16 cellular contexts compared by ENCODE assay signal in genomic region chr12:49979791-49980190, GRCh38. TPM values are rescaled to one million over a fixed set of nuclear protein-coding genes. Genes with fewer than 3 reads are reported as not detected.
DNase-seq lines count a peak whose midpoint lies in the region; ATAC-seq and TF ChIP-seq lines count a peak whose summit lies in the region.
"Had no signal": no experiment of that assay in that cellular context is flagged by ENCODE, and none has a peak within 500 bp of the region (broad histone marks: within the 10 kb centered on the region; RNA-seq: fewer than 3 reads in every experiment).

No MANE protein-coding gene starts in this region.

- no peak overlapping the region for H3K18ac ChIP-seq in H9 (ENCODE audit: insufficient read length, low read depth, low read length)

- no CpG with 5 or more reads among the region's 3 CpGs for WGBS in H9 (ENCODE audit: extremely low coverage, insufficient read length, low lambda C conversion rate)

- no peaks in the 10 kb centered on the region; the same call in 1 of the 2 replicates for H3K27me3 Mint-ChIP-seq in H9 (ENCODE audit: low read depth)
- H3K27me3 Mint-ChIP-seq in brain, result peaks cover 2% of the 10 kb centered on the region

- no peak overlapping the region for H3K4me3 ChIP-seq in colonic mucosa
- H3K4me3 ChIP-seq: GM23338 had no signal

- H3K4ac ChIP-seq in H9 (ENCODE audit: low read depth, low read length), result no peak overlapping the region

- no peaks in the 10 kb centered on the region for H3K23me2 ChIP-seq in H9 (ENCODE audit: insufficient read length, low read depth, low read length, poor library complexity, severe bottlenecking)

- no peak overlapping the region for H3T11ph ChIP-seq in H9 (ENCODE audit: low read length)

- H2AFZ ChIP-seq in H9 (ENCODE audit: low read length), result no peak overlapping the region
- H2AFZ ChIP-seq: GM23338 had no signal

- H2AK5ac ChIP-seq in H9 (ENCODE audit: insufficient read length, low read length), result no peak overlapping the region

- no peak overlapping the region for H3K56ac ChIP-seq in H9 (ENCODE audit: insufficient read length, low read depth, low read length)

- H3K79me2 ChIP-seq in H9 (ENCODE audit: insufficient read depth, low read length), result no peaks in the 10 kb centered on the region

- H3K4me1 ChIP-seq in H9 (ENCODE audit: insufficient read depth, low read length), result no peaks in the 10 kb centered on the region
- no peaks in the 10 kb centered on the region for H3K4me1 ChIP-seq in colonic mucosa

- H3K14ac ChIP-seq in H9 (ENCODE audit: insufficient read depth, low read length), result no peak overlapping the region

- H3K27ac ChIP-seq in H9 (ENCODE audit: insufficient read length, low read depth, low read length), result no peak overlapping the region
- H3K27ac ChIP-seq in colonic mucosa, result no peak overlapping the region
- H3K27ac ChIP-seq: C4-2B had no signal

- H3K9me3 ChIP-seq in H9 (ENCODE audit: control insufficient read depth, low read depth, low read length) (no peaks in the 10 kb centered on the region), colonic mucosa (no peaks in the 10 kb centered on the region)

- no peak overlapping the region for H4K5ac ChIP-seq in H9 (ENCODE audit: insufficient read length, low read depth, low read length)

- no peaks in the 10 kb centered on the region for H4K20me1 ChIP-seq in H9 (ENCODE audit: control insufficient read depth, insufficient read depth, insufficient read length)

- DNase-seq in NCI-H82 (lab: John Stamatoyannopoulos, UW) (peak; percentile 68), NCI-H82 treated with DMSO at 0.1 percent for 48 hours (lab: John Stamatoyannopoulos, UW; ENCODE audit: unreplicated experiment) (no peak), H9 (no peak), colonic mucosa (no peak), NCI-H2081 treated with DMSO at 0.1 percent for 48 hours (lab: John Stamatoyannopoulos, UW) (no peak)
- DNase-seq in stimulated activated effector memory CD8-positive, alpha-beta T cell treated with anti-CD3 and anti-CD28 coated beads, Interleukin-12 subunit alpha, Interleukin-12 subunit beta, amount 100 ng/mL, for 72 hours (ENCODE audit: low spot score in 2 of 2), result no peak
- DNase-seq: 8988T; HFFc6; Karpas-422; NCI-H1436; NCI-H2029 treated with DMSO at 0.1 percent for 48 hours; NK-92 treated with Interleukin-12 subunit alpha and Interleukin-12 subunit beta, amount 100 ng/mL, for 24 hours had no signal

- H3K23ac ChIP-seq in H9 (ENCODE audit: insufficient read length, low read depth, low read length), result no peak overlapping the region

- no peaks in the 10 kb centered on the region for H3K36me3 ChIP-seq in colonic mucosa

- no peak overlapping the region for H2BK5ac ChIP-seq in H9 (ENCODE audit: insufficient read length, low read length)

- H3K4me3 Mint-ChIP-seq in H9, result no peak overlapping the region
- peak overlapping the region in 2 of 5 experiments; percentile 19 to 41 for H3K4me3 Mint-ChIP-seq in brain
- no peak overlapping the region for H3K4me3 Mint-ChIP-seq in stimulated activated effector memory CD8-positive, alpha-beta T cell treated with anti-CD3 and anti-CD28 coated beads, Interleukin-12 subunit alpha, Interleukin-12 subunit beta, amount 100 ng/mL, for 72 hours
- H3K4me3 Mint-ChIP-seq: GM23338, HFFc6 had no signal

- no peak overlapping the region for H2BK15ac ChIP-seq in H9 (ENCODE audit: low read depth, low read length)

- no peaks in the 10 kb centered on the region for H3K27me3 ChIP-seq in H9 (ENCODE audit: insufficient read depth, low read length)
- no peaks in the 10 kb centered on the region for H3K27me3 ChIP-seq in colonic mucosa

- no peak for ATAC-seq in stimulated activated effector memory CD8-positive, alpha-beta T cell treated with anti-CD3 and anti-CD28 coated beads, Interleukin-12 subunit alpha, Interleukin-12 subunit beta, amount 100 ng/mL, for 72 hours
- ATAC-seq in GM21367 (IDR thresholded peaks at IDR 0.05; ENCODE audit: unreplicated experiment), result no peak
- ATAC-seq: GM23338 had no signal

- H3K36me3 Mint-ChIP-seq in H9 (ENCODE audit: insufficient read depth in 1 of 3, low read depth in 3 of 3) (no peaks in the 10 kb centered on the region), brain (no peaks in the 10 kb centered on the region)
- H3K36me3 Mint-ChIP-seq in stimulated activated effector memory CD8-positive, alpha-beta T cell treated with anti-CD3 and anti-CD28 coated beads, Interleukin-12 subunit alpha, Interleukin-12 subunit beta, amount 100 ng/mL, for 72 hours, result peaks cover 6% of the 10 kb centered on the region

- peaks cover 29 to 44% of the 10 kb centered on the region in 2 experiments for H3K4me1 Mint-ChIP-seq in H9
- H3K4me1 Mint-ChIP-seq in brain, result peaks cover 77% of the 10 kb centered on the region
- H3K4me1 Mint-ChIP-seq in stimulated activated effector memory CD8-positive, alpha-beta T cell treated with anti-CD3 and anti-CD28 coated beads, Interleukin-12 subunit alpha, Interleukin-12 subunit beta, amount 100 ng/mL, for 72 hours, result no peaks in the 10 kb centered on the region

- H4K91ac ChIP-seq in H9 (ENCODE audit: insufficient read length, low read depth, low read length), result no peak overlapping the region

- intact Hi-C loops in colonic mucosa (cut with DNase I), result no loop called here

- no peak overlapping the region for H4K8ac ChIP-seq in H9 (replicated peaks; ENCODE audit: insufficient read length, low read depth, low read length)

- H3K9me3 Mint-ChIP-seq in H9, result no peaks in the 10 kb centered on the region
- no peaks in the 10 kb centered on the region for H3K9me3 Mint-ChIP-seq in brain
- H3K9me3 Mint-ChIP-seq in stimulated activated effector memory CD8-positive, alpha-beta T cell treated with anti-CD3 and anti-CD28 coated beads, Interleukin-12 subunit alpha, Interleukin-12 subunit beta, amount 100 ng/mL, for 72 hours, result no peaks in the 10 kb centered on the region
- H3K9me3 Mint-ChIP-seq: GM23338, HFFc6 had no signal

- H3K4me2 ChIP-seq in H9 (ENCODE audit: insufficient read depth, insufficient read length, low read length), result no peak overlapping the region
- H3K4me2 ChIP-seq: GM23338 had no signal

- peak overlapping the region in 2 of 3 experiments; percentile 38 to 89; a peak in 4 of 7 replicates for H3K27ac Mint-ChIP-seq in H9
- H3K27ac Mint-ChIP-seq in brain, result peak overlapping the region; percentile 44 to 96 (median 92)
- peak overlapping the region; percentile 44 for H3K27ac Mint-ChIP-seq in stimulated activated effector memory CD8-positive, alpha-beta T cell treated with anti-CD3 and anti-CD28 coated beads, Interleukin-12 subunit alpha, Interleukin-12 subunit beta, amount 100 ng/mL, for 72 hours
- H3K27ac Mint-ChIP-seq: GM23338, HFFc6 had no signal

- TF ChIP-seq CTCF in H9 (conservative IDR thresholded peaks at IDR 0.05), result no peak
- no peak for TF ChIP-seq CTCF in brain (conservative IDR thresholded peaks at IDR 0.05)
- TF ChIP-seq CTCF in colonic mucosa (IDR thresholded peaks at IDR 0.05), result no peak

- no peak overlapping the region for H3K9ac ChIP-seq in H9 (ENCODE audit: extremely low read depth, insufficient read length, low read length)
- H3K9ac ChIP-seq in colonic mucosa (ENCODE audit: low read depth in 2 of 2, low read length in 2 of 2), result no peak overlapping the region

- H3K79me1 ChIP-seq in H9 (ENCODE audit: insufficient read depth, low read depth, low read length, poor library complexity, severe bottlenecking), result no peaks in the 10 kb centered on the region

- no peak overlapping the region for H2BK120ac ChIP-seq in H9 (ENCODE audit: low read depth, low read length, poor library complexity, severe bottlenecking)

- no peak overlapping the region for H2BK12ac ChIP-seq in H9 (ENCODE audit: insufficient read length, low read depth, low read length)

- H2BK20ac ChIP-seq in H9 (ENCODE audit: low read depth, low read length, poor library complexity, severe bottlenecking), result no peak overlapping the region

RNA-seq across cellular contexts. Expression of gene AQP6, which starts 7.0 kb away (rescaled TPM):
- total RNA-seq in H9 (2021) (0.09 and 0.11 TPM in 2 replicates), colonic mucosa (not detected)
- polyA plus RNA-seq in brain (ENCODE audit: insufficient read depth, low read depth, low replicate concordance), result 1.4 TPM
- total RNA-seq: GM23338, HFFc6 had no signal

RNA-seq across cellular contexts. Expression of gene AQP5, which starts 18.1 kb away (rescaled TPM):
- total RNA-seq in H9 (2021) (2.5 and 2.8 TPM in 2 replicates), colonic mucosa (not detected)
- polyA plus RNA-seq in brain (ENCODE audit: insufficient read depth, low read depth, low replicate concordance), result 2.7 TPM
- total RNA-seq: HFFc6 had no signal

RNA-seq across cellular contexts. Expression of gene AQP2, which starts 29.3 kb away (rescaled TPM):
- not detected in 2 replicates for total RNA-seq in H9 (2021)
- not detected for polyA plus RNA-seq in brain (ENCODE audit: insufficient read depth, low read depth, low replicate concordance)
- not detected for total RNA-seq in colonic mucosa
- total RNA-seq: HFFc6 had no signal
- polyA plus RNA-seq: GM23338 had no signal

RNA-seq across cellular contexts. Expression of gene RACGAP1, which starts 45.5 kb away (rescaled TPM):
- 60.8 and 64.8 TPM in 2 replicates for total RNA-seq in H9 (2021)
- 74.4 TPM for polyA plus RNA-seq in brain (ENCODE audit: insufficient read depth, low read depth, low replicate concordance)
- 10 to 100 TPM; 36.2 to 83.8 TPM for total RNA-seq in colonic mucosa
